In genomic region chr15:98787190-98787589, GRCh38 we compare ENCODE assay signal across 17 cellular contexts.
DNase-seq lines count a peak whose midpoint lies in the region; ATAC-seq, FAIRE-seq and TF ChIP-seq lines count a peak whose summit lies in the region.
"Had no signal": no experiment of that assay in that cellular context is flagged by ENCODE, and none has a peak within 500 bp of the region (broad histone marks: within the 10 kb centered on the region; RNA-seq: fewer than 3 reads in every experiment).

No MANE protein-coding gene starts in this region.

- H3K9me3 ChIP-seq in A549, result no peaks in the 10 kb centered on the region
- H3K9me3 ChIP-seq: Peyer's patch had no signal

- H3K4me1 ChIP-seq in A549, result peaks cover 100% of the 10 kb centered on the region

- no peak for ATAC-seq in A549
- peak; percentile 63 for ATAC-seq in activated T-helper 17 cell treated with anti-CD3 and anti-CD28 coated beads, Interleukin-2, amount 50 U/mL, for 72 hours (replicated peaks)
- no peak for ATAC-seq in GM21529 (IDR thresholded peaks at IDR 0.05; ENCODE audit: unreplicated experiment)
- no peak for ATAC-seq in HG03378 (IDR thresholded peaks at IDR 0.05; ENCODE audit: unreplicated experiment)
- ATAC-seq: effector memory CD8-positive, alpha-beta T cell had no signal

- TF ChIP-seq CTCF in A549 (IDR thresholded peaks at IDR 0.05), result no peak

- H3K27me3 Mint-ChIP-seq in activated T-helper 17 cell treated with anti-CD3 and anti-CD28 coated beads, Interleukin-2, amount 50 U/mL, for 72 hours, result no peaks in the 10 kb centered on the region

- peak overlapping the region; percentile 53 for H3K27ac Mint-ChIP-seq in activated T-helper 17 cell treated with anti-CD3 and anti-CD28 coated beads, Interleukin-2, amount 50 U/mL, for 72 hours
- H3K27ac Mint-ChIP-seq: B cell; effector memory CD8-positive, alpha-beta T cell had no signal

- TF ChIP-seq EP300 in A549 (IDR thresholded peaks at IDR 0.05), result no peak

- H3K4me1 Mint-ChIP-seq in activated T-helper 17 cell treated with anti-CD3 and anti-CD28 coated beads, Interleukin-2, amount 50 U/mL, for 72 hours, result peaks cover 4% of the 10 kb centered on the region
- H3K4me1 Mint-ChIP-seq: B cell had no signal

- no peaks in the 10 kb centered on the region for H3K36me3 Mint-ChIP-seq in activated T-helper 17 cell treated with anti-CD3 and anti-CD28 coated beads, Interleukin-2, amount 50 U/mL, for 72 hours (ENCODE audit: low read depth)

- no peak for FAIRE-seq in A549 (lab: Jason Lieb, UNC)

- POLR2A ChIA-PET in A549 (lab: Yijun Ruan, JAX), result no interaction called here

- H3K27ac ChIP-seq in A549, result peak overlapping the region; percentile 64 to 82

- H3K4me3 Mint-ChIP-seq in activated T-helper 17 cell treated with anti-CD3 and anti-CD28 coated beads, Interleukin-2, amount 50 U/mL, for 72 hours, result peak overlapping the region; percentile 2
- H3K4me3 Mint-ChIP-seq: B cell; effector memory CD8-positive, alpha-beta T cell had no signal

- TF ChIP-seq POLR2A in A549 (IDR thresholded peaks at IDR 0.05; ENCODE audit: low read length), result no peak

- CTCF ChIA-PET in A549 (lab: Yijun Ruan, JAX), result interaction anchor here (0.9 to 1.5 kb wide), 6 partner anchors 9 to 289 kb away, joined by 3 to 4 read pairs (median 3); no protein-coding TSS in a partner anchor

- no peak overlapping the region for H3K4me3 ChIP-seq in A549
- H3K4me3 ChIP-seq: Peyer's patch, smooth muscle cell had no signal

- no peaks in the 10 kb centered on the region for H3K9me3 Mint-ChIP-seq in activated T-helper 17 cell treated with anti-CD3 and anti-CD28 coated beads, Interleukin-2, amount 50 U/mL, for 72 hours
- H3K9me3 Mint-ChIP-seq: effector memory CD8-positive, alpha-beta T cell had no signal

- H3K4me2 ChIP-seq in A549, result peak overlapping the region; percentile 61
- H3K4me2 ChIP-seq: smooth muscle cell had no signal

- TF ChIP-seq RAD21 in A549 (conservative IDR thresholded peaks at IDR 0.05 in 1 of 2, IDR thresholded peaks at IDR 0.05 in 1 of 2), result no peak

- 84% methylated on average over 2 of the region's 2 CpGs for WGBS in A549 (ENCODE audit: missing lambda C conversion rate)

- DNase-seq in A549 (ENCODE audit: low read depth in 1 of 2, low spot score in 1 of 2) (no peak), CD1c-positive myeloid dendritic cell (ENCODE audit: extremely low spot score) (peak; percentile 64), left kidney (ENCODE audit: low read depth, low spot score) (peak; percentile 51), NOMO-1 treated with DMSO at 0.1 percent for 48 hours (lab: John Stamatoyannopoulos, UW; ENCODE audit: unreplicated experiment) (no peak), NCI-H2171 treated with DMSO at 0.1 percent for 48 hours (lab: John Stamatoyannopoulos, UW) (no peak)
- DNase-seq: activated CD4-positive, alpha-beta T cell treated with anti-CD3 and anti-CD28 coated beads, Interleukin-2, amount 50 U/mL, for 48 hours; anterior cingulate cortex; effector memory CD8-positive, alpha-beta T cell; GF-D8; H7; Peyer's patch; posterior cingulate gyrus had no signal

TF ChIP-seq in A549, 52 proteins besides CTCF, POLR2A, EP300 and RAD21:
- TF ChIP-seq REST (IDR thresholded peaks at IDR 0.05) (0 out of 2 replicates have a peak, but pooled peaks have one; percentile 35), USF2 (IDR thresholded peaks at IDR 0.05) (no peak)

Comparison
In these comparisons a context has a peak if more than half of its experiments do, and no peak if none do; other contexts are left out.
1. DNase-seq: peak in CD1c-positive myeloid dendritic cell (single experiment) and left kidney (single experiment); none in A549 (0 of 2), NOMO-1 treated with DMSO at 0.1 percent for 48 hours (single experiment) and NCI-H2171 treated with DMSO at 0.1 percent for 48 hours (single experiment).